ENCODE assay signal across 16 cellular contexts in the genomic region with DNA sequence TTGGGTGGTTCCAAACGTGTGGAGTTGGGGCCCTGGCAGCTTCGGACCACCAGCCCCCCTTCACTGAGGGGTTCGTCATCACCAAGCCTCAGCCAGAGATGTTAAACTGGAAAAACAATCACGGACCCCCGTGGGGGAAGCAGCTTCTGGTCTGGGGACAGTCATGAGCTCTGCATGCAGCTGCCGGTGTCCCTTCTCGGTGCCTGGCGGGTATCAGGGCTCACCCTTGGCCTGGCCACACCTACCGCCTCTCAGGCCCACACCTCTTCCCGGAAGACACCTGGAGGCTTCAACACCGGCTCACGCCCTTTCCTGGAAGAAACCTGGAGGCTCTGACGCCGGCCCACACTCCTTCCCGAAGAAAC.
A peak's percentile ranks its signal among the peaks of the same experiment; 100 is the strongest.
DNase-seq lines count a peak whose midpoint lies in the region; ATAC-seq and TF ChIP-seq lines count a peak whose summit lies in the region.
"Had no signal": no experiment of that assay in that cellular context is flagged by ENCODE, and none has a peak within 500 bp of the region (broad histone marks: within the 10 kb centered on the region; RNA-seq: fewer than 3 reads in every experiment).

No MANE protein-coding gene starts in this region.

- no peaks in the 10 kb centered on the region for H3K36me3 ChIP-seq in right lobe of liver
- H3K36me3 ChIP-seq in aorta (ENCODE audit: control insufficient read depth in 1 of 2, insufficient read depth in 2 of 2, low read length in 1 of 2) = no peaks in the 10 kb centered on the region

- no peaks in the 10 kb centered on the region for H3K4me1 Mint-ChIP-seq in natural killer cell treated with Interleukin-12 subunit alpha and Interleukin-12 subunit beta and Interleukin-15 and Interleukin-18, amount 100 ng/mL, for 72 hours (ENCODE audit: low read depth in 2 of 2)
- no peaks in the 10 kb centered on the region for H3K4me1 Mint-ChIP-seq in natural killer cell
- H3K4me1 Mint-ChIP-seq: B cell; CD4-positive, alpha-beta memory T cell had no signal

- H3K4me3 ChIP-seq in right lobe of liver (no peak overlapping the region), aorta (ENCODE audit: low read length in 2 of 2) (no peak overlapping the region)
- H3K4me3 ChIP-seq: GM23338 had no signal

- DNase-seq in NCI-H748 (lab: John Stamatoyannopoulos, UW; ENCODE audit: unreplicated experiment) (peak; percentile 4), NCI-H748 treated with DMSO at 0.1 percent for 48 hours (lab: John Stamatoyannopoulos, UW) (no peak), natural killer cell (no peak), right lobe of liver (peak; percentile 8 to 29 (median 28)), aorta (peak; percentile 33 to 71)
- peak; percentile 46 for DNase-seq in natural killer cell treated with Interleukin-12 subunit alpha and Interleukin-12 subunit beta and Interleukin-15 and Interleukin-18, amount 100 ng/mL, for 72 hours (ENCODE audit: low spot score)
- DNase-seq in stimulated activated naive CD4-positive, alpha-beta T cell (lab: John Stamatoyannopoulos, UW) = no peak
- DNase-seq: CD4-positive, alpha-beta memory T cell; NCI-H187 treated with DMSO at 0.1 percent for 48 hours; NCI-H345; NCI-H526 treated with DMSO at 0.1 percent for 48 hours had no signal

- H3K36me3 Mint-ChIP-seq in natural killer cell treated with Interleukin-12 subunit alpha and Interleukin-12 subunit beta and Interleukin-15 and Interleukin-18, amount 100 ng/mL, for 72 hours = no peaks in the 10 kb centered on the region
- no peaks in the 10 kb centered on the region for H3K36me3 Mint-ChIP-seq in natural killer cell

- H3K27me3 Mint-ChIP-seq in natural killer cell treated with Interleukin-12 subunit alpha and Interleukin-12 subunit beta and Interleukin-15 and Interleukin-18, amount 100 ng/mL, for 72 hours = peaks cover 4 to 5% of the 10 kb centered on the region in 2 donors
- H3K27me3 Mint-ChIP-seq in natural killer cell (ENCODE audit: low read depth in 2 of 2) = peaks cover 2 to 9% of the 10 kb centered on the region in 2 donors

- TF ChIP-seq POLR2A in right lobe of liver (IDR thresholded peaks at IDR 0.05) = no peak

- H3K9me3 ChIP-seq in right lobe of liver (no peaks in the 10 kb centered on the region), aorta (ENCODE audit: control insufficient read depth, low read length) (peaks cover 2% of the 10 kb centered on the region)

- H3K27ac ChIP-seq in right lobe of liver = no peak overlapping the region
- no peak overlapping the region for H3K27ac ChIP-seq in aorta (ENCODE audit: low read depth in 1 of 2, low read length in 2 of 2)
- H3K27ac ChIP-seq: 22Rv1, RWPE1 had no signal

- TF ChIP-seq CTCF in natural killer cell (IDR thresholded peaks at IDR 0.05) (no peak), right lobe of liver (IDR thresholded peaks at IDR 0.05) (no peak)

- no peak overlapping the region for H3K27ac Mint-ChIP-seq in natural killer cell treated with Interleukin-12 subunit alpha and Interleukin-12 subunit beta and Interleukin-15 and Interleukin-18, amount 100 ng/mL, for 72 hours
- no peak overlapping the region for H3K27ac Mint-ChIP-seq in natural killer cell
- H3K27ac Mint-ChIP-seq: B cell; CD4-positive, alpha-beta memory T cell; GM23338 had no signal

- no peaks in the 10 kb centered on the region for H3K9me3 Mint-ChIP-seq in natural killer cell treated with Interleukin-12 subunit alpha and Interleukin-12 subunit beta and Interleukin-15 and Interleukin-18, amount 100 ng/mL, for 72 hours
- H3K9me3 Mint-ChIP-seq in natural killer cell = no peaks in the 10 kb centered on the region

- H3K4me1 ChIP-seq in right lobe of liver (no peaks in the 10 kb centered on the region), aorta (ENCODE audit: control insufficient read depth in 1 of 2, insufficient read depth in 2 of 2, low read length in 2 of 2) (no peaks in the 10 kb centered on the region)

- no peak for ATAC-seq in natural killer cell treated with Interleukin-12 subunit alpha and Interleukin-12 subunit beta and Interleukin-15 and Interleukin-18, amount 100 ng/mL, for 72 hours
- ATAC-seq in natural killer cell (no peak), right lobe of liver (no peak), aorta (ENCODE audit: low FRiP score) (no peak), GM18873 (IDR thresholded peaks at IDR 0.05; ENCODE audit: low FRiP score, unreplicated experiment) (no peak)
- ATAC-seq: GM23338 had no signal

- 0% methylated on average over 1 of the region's 15 CpGs for WGBS in right lobe of liver (ENCODE audit: insufficient coverage, low coverage, low lambda C conversion rate, missing lambda C conversion rate)
- 68 to 71% methylated on average over 12 to 15 of the region's 15 CpGs for WGBS in aorta, 2 donors

- no peak overlapping the region for H3K4me3 Mint-ChIP-seq in natural killer cell treated with Interleukin-12 subunit alpha and Interleukin-12 subunit beta and Interleukin-15 and Interleukin-18, amount 100 ng/mL, for 72 hours
- H3K4me3 Mint-ChIP-seq in natural killer cell = no peak overlapping the region
- H3K4me3 Mint-ChIP-seq: B cell; CD4-positive, alpha-beta memory T cell; GM23338 had no signal

- no peaks in the 10 kb centered on the region for H3K27me3 ChIP-seq in right lobe of liver
- H3K27me3 ChIP-seq in aorta (ENCODE audit: control insufficient read depth in 1 of 2, insufficient read depth in 2 of 2, low read length in 1 of 2) = no peaks in the 10 kb centered on the region

- intact Hi-C loops in natural killer cell (cut with micrococcal nuclease) (no loop called here), right lobe of liver (cut with DNase I) (no loop called here), aorta (cut with DNase I) (no loop called here)

Comparison
In these comparisons a context has a peak if more than half of its experiments do, and no peak if none do; other contexts are left out.
1. DNase-seq: peak in NCI-H748 (single experiment), natural killer cell treated with Interleukin-12 subunit alpha and Interleukin-12 subunit beta and Interleukin-15 and Interleukin-18, amount 100 ng/mL, for 72 hours (single experiment), right lobe of liver (3 of 3) and aorta (2 of 2); none in NCI-H748 treated with DMSO at 0.1 percent for 48 hours (single experiment), natural killer cell (single experiment) and stimulated activated naive CD4-positive, alpha-beta T cell (0 of 6).